ENCODE assay signal across 8 cellular contexts in genomic region chr12:80551897-80552296, GRCh38.
A peak's percentile ranks its signal among the peaks of the same experiment; 100 is the strongest.
DNase-seq lines count a peak whose midpoint lies in the region; ATAC-seq and FAIRE-seq lines count a peak whose summit lies in the region.
"Had no signal": no experiment of that assay in that cellular context is flagged by ENCODE, and none has a peak within 500 bp of the region (broad histone marks: within the 10 kb centered on the region; RNA-seq: fewer than 3 reads in every experiment).

No MANE protein-coding gene starts in this region.

- peak; percentile 88 for DNase-seq in H4 (ENCODE audit: low spot score)
- peak; percentile 67 for DNase-seq in RCC 7860 (ENCODE audit: low spot score)
- peak; percentile 88 for DNase-seq in fibroblast of gingiva (ENCODE audit: low read depth)
- DNase-seq in stromal cell of bone marrow (ENCODE audit: low read depth), result peak; percentile 96
- no peak for DNase-seq in stimulated activated naive CD4-positive, alpha-beta T cell (lab: John Stamatoyannopoulos, UW)
- DNase-seq in NCI-H187 treated with DMSO at 0.1 percent for 48 hours (lab: John Stamatoyannopoulos, UW), result no peak
- DNase-seq: ovary had no signal

- FAIRE-seq in RCC 7860 (lab: Jason Lieb, UNC), result peak; percentile 96

- ATAC-seq in GM21390 (IDR thresholded peaks at IDR 0.05; ENCODE audit: unreplicated experiment), result no peak

Comparison
In these comparisons a context has a peak if more than half of its experiments do, and no peak if none do; other contexts are left out.
1. DNase-seq: peak in H4 (single experiment), RCC 7860 (single experiment), fibroblast of gingiva (single experiment) and stromal cell of bone marrow (single experiment); none in stimulated activated naive CD4-positive, alpha-beta T cell (0 of 6) and NCI-H187 treated with DMSO at 0.1 percent for 48 hours (single experiment).